ENCODE assay signal across 14 cellular contexts in genomic region chr5:156826150-156826549, GRCh38. TPM values are rescaled to one million over a fixed set of nuclear protein-coding genes. Genes with fewer than 3 reads are reported as not detected.
DNase-seq lines count a peak whose midpoint lies in the region; ATAC-seq and TF ChIP-seq lines count a peak whose summit lies in the region.
"Had no signal": no experiment of that assay in that cellular context is flagged by ENCODE, and none has a peak within 500 bp of the region (broad histone marks: within the 10 kb centered on the region; RNA-seq: fewer than 3 reads in every experiment).

No MANE protein-coding gene starts in this region.

- no peaks in the 10 kb centered on the region for H3K4me1 ChIP-seq in hepatocyte (ENCODE audit: insufficient read depth)
- H3K4me1 ChIP-seq: Peyer's patch, suprapubic skin had no signal

- H3K9me2 ChIP-seq in SU-DHL-6 (replicated peaks; ENCODE audit: insufficient read depth, low read length), result no peaks in the 10 kb centered on the region
- no peaks in the 10 kb centered on the region for H3K9me2 ChIP-seq in hepatocyte (replicated peaks; ENCODE audit: insufficient read depth)

- H4K20me1 ChIP-seq in SU-DHL-6 (ENCODE audit: low read depth, low read length) (no peaks in the 10 kb centered on the region), hepatocyte (ENCODE audit: insufficient read depth, poor library complexity, severe bottlenecking) (no peaks in the 10 kb centered on the region)

- H3K27ac ChIP-seq in SU-DHL-6 (ENCODE audit: low read depth, low read length) (peak overlapping the region; percentile 85), hepatocyte (no peak overlapping the region)
- H3K27ac ChIP-seq: Peyer's patch, suprapubic skin had no signal

- H3K4me2 ChIP-seq in SU-DHL-6 (ENCODE audit: low read depth, low read length, poor library complexity, severe bottlenecking), result peak overlapping the region; percentile 63
- no peak overlapping the region for H3K4me2 ChIP-seq in hepatocyte

- DNase-seq in cerebellum (ENCODE audit: low spot score), result no peak
- DNase-seq in hepatocyte (ENCODE audit: low spot score), result no peak
- no peak for DNase-seq in DMS79 treated with DMSO at 0.1 percent for 48 hours (lab: John Stamatoyannopoulos, UW)
- no peak for DNase-seq in SW 1271 (lab: John Stamatoyannopoulos, UW)
- DNase-seq: left colon; NCI-H1694; Peyer's patch; stimulated activated CD4-positive, alpha-beta T cell treated with anti-CD3 and anti-CD28 coated beads, Interleukin-4, amount 100 ng/mL, for 1 hour had no signal

- ATAC-seq in GM18861 (IDR thresholded peaks at IDR 0.05; ENCODE audit: unreplicated experiment) (peak; percentile 90), GM21737 (IDR thresholded peaks at IDR 0.05; ENCODE audit: unreplicated experiment) (peak; percentile 84), HG03175 (IDR thresholded peaks at IDR 0.05; ENCODE audit: unreplicated experiment) (peak; percentile 85)
- ATAC-seq: left colon, WTC11 had no signal

- peaks cover 18% of the 10 kb centered on the region for H3F3A ChIP-seq in SU-DHL-6 (ENCODE audit: insufficient read depth)

- peak overlapping the region; percentile 39 for H3K9ac ChIP-seq in SU-DHL-6 (ENCODE audit: low read length)

- H3K27me3 ChIP-seq in SU-DHL-6 (ENCODE audit: low read length) (no peaks in the 10 kb centered on the region), hepatocyte (no peaks in the 10 kb centered on the region)
- H3K27me3 ChIP-seq: Peyer's patch, suprapubic skin had no signal

- WGBS in hepatocyte (ENCODE audit: low lambda C conversion rate, missing lambda C conversion rate), result 87% methylated on average over 4 of the region's 4 CpGs

- H3K4me3 ChIP-seq in SU-DHL-6 (ENCODE audit: insufficient read depth, low read length, poor library complexity, severe bottlenecking) (peak overlapping the region; percentile 17), hepatocyte (no peak overlapping the region)
- H3K4me3 ChIP-seq: Peyer's patch, suprapubic skin had no signal

- H2AFZ ChIP-seq in SU-DHL-6 (ENCODE audit: low read depth, low read length, severe bottlenecking), result no peak overlapping the region
- no peak overlapping the region for H2AFZ ChIP-seq in hepatocyte

- H3K79me2 ChIP-seq in SU-DHL-6 (ENCODE audit: insufficient read depth, low read length) (peaks cover 11% of the 10 kb centered on the region; the same call in 1 of the 2 replicates), hepatocyte (no peaks in the 10 kb centered on the region)

- H3K36me3 ChIP-seq in SU-DHL-6 (ENCODE audit: low read length) (no peaks in the 10 kb centered on the region), hepatocyte (replicated peaks; ENCODE audit: insufficient read depth, low read depth) (no peaks in the 10 kb centered on the region)
- H3K36me3 ChIP-seq: Peyer's patch, suprapubic skin had no signal

- no peaks in the 10 kb centered on the region for H3K9me3 ChIP-seq in SU-DHL-6 (ENCODE audit: insufficient read depth, low read length)
- H3K9me3 ChIP-seq in hepatocyte (ENCODE audit: low read depth), result no peaks in the 10 kb centered on the region
- H3K9me3 ChIP-seq: Peyer's patch, suprapubic skin had no signal

- TF ChIP-seq CTCF in SU-DHL-6 (IDR thresholded peaks at IDR 0.05; ENCODE audit: insufficient read depth, low read length, poor library complexity, severe bottlenecking) (no peak), hepatocyte (IDR thresholded peaks at IDR 0.05; ENCODE audit: poor library complexity) (no peak)

RNA-seq across cellular contexts. Expression of gene PPP1R2B, which starts 23.9 kb away (rescaled TPM):
- not detected for total RNA-seq in cerebellum
- not detected in 2 replicates for total RNA-seq in hepatocyte
- not detected in 2 replicates for polyA plus RNA-seq in hepatocyte
- total RNA-seq: left colon, Peyer's patch, WTC11 had no signal
